ENCODE assay signal across 17 cellular contexts in genomic region chr7:151456782-151457181, GRCh38. TPM values are rescaled to one million over a fixed set of nuclear protein-coding genes. Genes with fewer than 3 reads are reported as not detected.
"Had no signal": no experiment of that assay in that cellular context is flagged by ENCODE, and none has a peak within 500 bp of the region (broad histone marks: within the 10 kb centered on the region; RNA-seq: fewer than 3 reads in every experiment).

No MANE protein-coding gene starts in this region.

- H3K4me3 ChIP-seq: cardiac muscle cell, heart left ventricle, prostate gland, sigmoid colon, suprapubic skin, upper lobe of left lung had no signal

- H3K36me3 Mint-ChIP-seq: immature natural killer cell; natural killer cell treated with Interleukin-12 subunit alpha and Interleukin-12 subunit beta and Interleukin-15 and Interleukin-18, amount 100 ng/mL, for 72 hours; T-cell had no signal

- H3K36me3 ChIP-seq: cardiac muscle cell, heart left ventricle, prostate gland, sigmoid colon, suprapubic skin, upper lobe of left lung, WERI-Rb-1 had no signal

- H3K27me3 ChIP-seq: cardiac muscle cell, heart left ventricle, sigmoid colon, suprapubic skin, upper lobe of left lung had no signal

- DNase-seq: activated CD4-positive, alpha-beta T cell treated with anti-CD3 and anti-CD28 coated beads for 4 hours; activated naive CD4-positive, alpha-beta T cell treated with anti-CD3 and anti-CD28 coated beads, Interleukin-2, amount 10 ng/mL, durations not matched to agents 7 days and 5 days; heart left ventricle; immature natural killer cell; stimulated activated CD4-positive, alpha-beta T cell treated with anti-CD3 and anti-CD28 coated beads, Interleukin-12 subunit alpha, Interleukin-12 subunit beta, amount 100 ng/mL, for 4 hours; stimulated activated naive CD8-positive, alpha-beta T cell treated with anti-CD3 and anti-CD28 coated beads, Interleukin-15, Interleukin-2, amounts not matched to agents 100 U/mL and 50 U/mL, for 24 hours; upper lobe of left lung; WERI-Rb-1 had no signal

- H3K9me3 ChIP-seq: heart left ventricle, prostate gland, sigmoid colon, suprapubic skin, upper lobe of left lung had no signal

- H3K9me3 Mint-ChIP-seq: activated naive CD4-positive, alpha-beta T cell treated with anti-CD3 and anti-CD28 coated beads, Interleukin-2, amount 10 ng/mL, durations not matched to agents 7 days and 5 days; activated T-helper 17 cell treated with anti-CD3 and anti-CD28 coated beads, Interleukin-2, amount 50 U/mL, for 72 hours; natural killer cell treated with Interleukin-12 subunit alpha and Interleukin-12 subunit beta and Interleukin-15 and Interleukin-18, amount 100 ng/mL, for 72 hours; T-cell had no signal

- H3K4me1 Mint-ChIP-seq: activated naive CD4-positive, alpha-beta T cell treated with anti-CD3 and anti-CD28 coated beads, Interleukin-2, amount 10 ng/mL, durations not matched to agents 7 days and 5 days; immature natural killer cell had no signal

- H3K27me3 Mint-ChIP-seq: activated T-helper 17 cell treated with anti-CD3 and anti-CD28 coated beads, Interleukin-2, amount 50 U/mL, for 72 hours had no signal

- H3K27ac ChIP-seq: cardiac muscle cell, heart left ventricle, prostate gland, sigmoid colon, suprapubic skin, upper lobe of left lung, WERI-Rb-1 had no signal

- ATAC-seq: activated T-helper 17 cell treated with anti-CD3 and anti-CD28 coated beads, Interleukin-2, amount 50 U/mL, for 72 hours; heart left ventricle; natural killer cell treated with Interleukin-12 subunit alpha and Interleukin-12 subunit beta and Interleukin-15 and Interleukin-18, amount 100 ng/mL, for 72 hours; stimulated activated naive CD8-positive, alpha-beta T cell treated with anti-CD3 and anti-CD28 coated beads, Interleukin-15, Interleukin-2, amounts not matched to agents 100 U/mL and 50 U/mL, for 24 hours; T-cell had no signal

- H3K27ac Mint-ChIP-seq: activated naive CD4-positive, alpha-beta T cell treated with anti-CD3 and anti-CD28 coated beads, Interleukin-2, amount 10 ng/mL, durations not matched to agents 7 days and 5 days; natural killer cell treated with Interleukin-12 subunit alpha and Interleukin-12 subunit beta and Interleukin-15 and Interleukin-18, amount 100 ng/mL, for 72 hours; T-cell had no signal

- H3K4me3 Mint-ChIP-seq: activated naive CD4-positive, alpha-beta T cell treated with anti-CD3 and anti-CD28 coated beads, Interleukin-2, amount 10 ng/mL, durations not matched to agents 7 days and 5 days; activated T-helper 17 cell treated with anti-CD3 and anti-CD28 coated beads, Interleukin-2, amount 50 U/mL, for 72 hours; immature natural killer cell; natural killer cell treated with Interleukin-12 subunit alpha and Interleukin-12 subunit beta and Interleukin-15 and Interleukin-18, amount 100 ng/mL, for 72 hours; T-cell had no signal

RNA-seq across cellular contexts. Expression of gene CRYGN, which starts 16.8 kb away (rescaled TPM):
- total RNA-seq: activated T-helper 17 cell treated with anti-CD3 and anti-CD28 coated beads, Interleukin-2, amount 50 U/mL, for 72 hours; lung microvascular endothelial cell; natural killer cell treated with Interleukin-12 subunit alpha and Interleukin-12 subunit beta and Interleukin-15 and Interleukin-18, amount 100 ng/mL, for 72 hours; prostate gland; suprapubic skin had no signal
- polyA plus RNA-seq: immature natural killer cell had no signal

RNA-seq across cellular contexts. Expression of gene WDR86, which starts 46.9 kb away (rescaled TPM):
- total RNA-seq: lung microvascular endothelial cell; natural killer cell treated with Interleukin-12 subunit alpha and Interleukin-12 subunit beta and Interleukin-15 and Interleukin-18, amount 100 ng/mL, for 72 hours had no signal
- polyA plus RNA-seq: fibroblast of lung, heart left ventricle had no signal
